ENCODE assay signal across 8 cellular contexts in the genomic region with DNA sequence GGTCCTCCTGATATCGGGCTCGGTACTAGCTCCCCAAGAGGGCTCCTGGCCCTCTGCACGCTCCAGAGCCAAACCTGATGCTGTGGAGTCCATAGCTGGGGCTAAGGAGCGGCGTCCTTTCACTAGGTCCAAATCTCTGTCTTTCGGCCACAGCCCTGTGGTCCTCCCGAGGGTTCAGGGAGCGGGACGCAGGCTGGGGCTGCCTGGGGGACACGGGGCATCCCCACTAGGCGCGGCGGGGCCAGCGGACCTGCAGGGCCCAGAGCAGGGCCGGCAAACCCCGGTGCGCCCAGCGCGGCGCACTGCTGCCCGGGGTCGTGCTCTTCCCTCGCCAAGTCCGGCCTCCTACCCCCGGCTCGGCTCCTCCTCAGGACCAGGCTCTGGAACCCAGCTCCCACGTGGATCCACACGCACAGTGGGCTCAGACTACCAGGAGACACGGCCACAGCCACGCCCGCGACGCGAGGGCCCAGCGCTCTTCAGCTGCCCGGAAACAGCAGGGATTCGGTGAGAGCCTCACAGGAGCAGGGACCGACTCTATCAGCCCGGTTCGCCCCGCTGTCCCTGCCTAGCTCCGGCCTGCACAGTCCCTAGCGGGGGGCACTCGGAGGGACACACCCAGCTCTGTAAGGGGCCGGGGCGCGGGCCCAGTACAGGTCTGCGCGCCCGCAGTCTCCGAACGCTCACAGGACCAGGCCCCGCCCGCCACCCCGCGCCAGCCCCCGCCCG. TPM values are rescaled to one million over a fixed set of nuclear protein-coding genes. Genes with fewer than 3 reads are reported as not detected.
DNase-seq lines count a peak whose midpoint lies in the region; ATAC-seq and TF ChIP-seq lines count a peak whose summit lies in the region.

No MANE protein-coding gene starts in this region.

- DNase-seq in activated CD8-positive, alpha-beta memory T cell treated with anti-CD3 and anti-CD28 coated beads for 24 hours = peak; percentile 80
- DNase-seq in activated CD8-positive, alpha-beta memory T cell treated with anti-CD3 and anti-CD28 coated beads, Interleukin-2, amount 50 U/mL, for 4 hours = no peak
- DNase-seq in MM.1S = no peak
- DNase-seq in activated T-cell treated with anti-CD3 and anti-CD28 coated beads, Interleukin-2, amount 50 U/mL, for 1 hour = peak; percentile 58
- peak; percentile 40 for DNase-seq in fibroblast of the aortic adventitia (ENCODE audit: low read depth)
- peak in 4 of 9 donors; percentile 17 to 40 (median 27) for DNase-seq in naive thymus-derived CD4-positive, alpha-beta T cell
- DNase-seq in upper lobe of right lung = peak; percentile 82

- H3K27ac ChIP-seq in HEK293 (ENCODE audit: extremely low read depth, low read depth, low read length) = peak overlapping the region; percentile 60; the same call in 1 of the 2 replicates
- H3K27ac ChIP-seq in MM.1S (ENCODE audit: low read length) = no peak overlapping the region
- peak overlapping the region; percentile 75 for H3K27ac ChIP-seq in naive thymus-derived CD4-positive, alpha-beta T cell (ENCODE audit: low read depth, low read length)
- H3K27ac ChIP-seq in upper lobe of right lung = peak overlapping the region; percentile 80

- H3K27me3 Mint-ChIP-seq in naive thymus-derived CD4-positive, alpha-beta T cell = no peaks in the 10 kb centered on the region

- H3K36me3 Mint-ChIP-seq in naive thymus-derived CD4-positive, alpha-beta T cell = peaks cover 23 to 37% (median 30%) of the 10 kb centered on the region in 5 donors

- H3K36me3 ChIP-seq in HEK293 (ENCODE audit: control insufficient read depth in 2 of 2, insufficient read depth in 1 of 2, low read length in 2 of 2) (peaks cover 0 to 49% of the 10 kb centered on the region in 2 experiments; a peak in 2 of 3 replicates), MM.1S (replicated peaks; ENCODE audit: insufficient read depth, low read length) (no peaks in the 10 kb centered on the region), upper lobe of right lung (peaks cover 17% of the 10 kb centered on the region)
- peaks cover 0 to 26% (median 0%) of the 10 kb centered on the region in 3 experiments for H3K36me3 ChIP-seq in naive thymus-derived CD4-positive, alpha-beta T cell (ENCODE audit: control insufficient read depth in 2 of 3, insufficient read depth in 3 of 3, low read length in 3 of 3)

- intact Hi-C loops in naive thymus-derived CD4-positive, alpha-beta T cell (cut with micrococcal nuclease) = loop anchor here (1.0 to 5.0 kb wide), 3 partner anchors 37 to 72 kb away; a partner anchor contains a TSS
- intact Hi-C loops in upper lobe of right lung (cut with DNase I) = no loop called here

- peak overlapping the region in 7 of 9 donors; percentile 45 to 81 (median 62) for H3K27ac Mint-ChIP-seq in naive thymus-derived CD4-positive, alpha-beta T cell

- H3K4me3 ChIP-seq in HEK293 (ENCODE audit: low read depth, low read length) (peak overlapping the region; percentile 61), MM.1S (ENCODE audit: low read length) (peak overlapping the region; percentile 46; the same call in 1 of the 2 replicates), fibroblast of the aortic adventitia (ENCODE audit: low read depth, low read length) (peak overlapping the region; percentile 82), upper lobe of right lung (peak overlapping the region; percentile 74)
- H3K4me3 ChIP-seq in naive thymus-derived CD4-positive, alpha-beta T cell (ENCODE audit: low read length) = peak overlapping the region; percentile 83

- H3K79me2 ChIP-seq in MM.1S (ENCODE audit: low read length) = no peaks in the 10 kb centered on the region

- H3F3A ChIP-seq in MM.1S (ENCODE audit: insufficient read depth, low read length) = no peaks in the 10 kb centered on the region

- peaks cover 6 to 35% (median 13%) of the 10 kb centered on the region in 11 donors for H3K9me3 Mint-ChIP-seq in naive thymus-derived CD4-positive, alpha-beta T cell

- peak overlapping the region; percentile 67 for H2AFZ ChIP-seq in MM.1S (ENCODE audit: low read length)

- H3K4me1 ChIP-seq in HEK293 (ENCODE audit: control insufficient read depth, insufficient read depth, low read length) = no peaks in the 10 kb centered on the region
- H3K4me1 ChIP-seq in MM.1S (ENCODE audit: low read length) = no peaks in the 10 kb centered on the region
- H3K4me1 ChIP-seq in naive thymus-derived CD4-positive, alpha-beta T cell (ENCODE audit: control insufficient read depth in 2 of 2, insufficient read depth in 2 of 2, low read length in 2 of 2) = peaks cover 0 to 12% of the 10 kb centered on the region in 2 donors
- peaks cover 6% of the 10 kb centered on the region for H3K4me1 ChIP-seq in upper lobe of right lung

- no peaks in the 10 kb centered on the region for H4K20me1 ChIP-seq in MM.1S (ENCODE audit: insufficient read depth, low read length)

- H3K27me3 ChIP-seq in MM.1S (replicated peaks; ENCODE audit: insufficient read depth, low read length) = no peaks in the 10 kb centered on the region
- H3K27me3 ChIP-seq in naive thymus-derived CD4-positive, alpha-beta T cell (ENCODE audit: control insufficient read depth in 2 of 2, insufficient read depth in 2 of 2, low read length in 2 of 2) = no peaks in the 10 kb centered on the region
- no peaks in the 10 kb centered on the region for H3K27me3 ChIP-seq in upper lobe of right lung

- peak overlapping the region; percentile 72 to 89 (median 85) for H3K4me3 Mint-ChIP-seq in naive thymus-derived CD4-positive, alpha-beta T cell

- peak; percentile 65 for ATAC-seq in naive thymus-derived CD4-positive, alpha-beta T cell
- ATAC-seq in upper lobe of right lung = peak; percentile 74

- POLR2A ChIA-PET in HEK293 (lab: Yijun Ruan, JAX) = interaction anchor here (0.7 to 1.4 kb wide), 3 partner anchors 9 to 38 kb away, joined by 3 to 4 read pairs (median 3); a partner anchor contains a TSS
- POLR2A ChIA-PET in naive thymus-derived CD4-positive, alpha-beta T cell (lab: Charles Lee) = interaction anchor here (0.6 to 3.3 kb wide), 11 partner anchors 10 to 136 kb away, joined by 3 to 29 read pairs (median 4); a partner anchor contains a TSS

- no peak overlapping the region for H3K9ac ChIP-seq in MM.1S (ENCODE audit: low read length)

- H3K9me2 ChIP-seq in MM.1S (replicated peaks; ENCODE audit: insufficient read depth, low read length) = no peaks in the 10 kb centered on the region

- TF ChIP-seq CTCF in HEK293 (tag by site-specific recombination; IDR thresholded peaks at IDR 0.05) (no peak), MM.1S (IDR thresholded peaks at IDR 0.05; ENCODE audit: low read length) (no peak), fibroblast of the aortic adventitia (IDR thresholded peaks at IDR 0.05; ENCODE audit: insufficient read depth, low read length) (no peak), upper lobe of right lung (IDR thresholded peaks at IDR 0.05) (no peak)

- H3K9me3 ChIP-seq in HEK293 (ENCODE audit: control insufficient read depth, insufficient read depth, low read depth, low read length) (no peaks in the 10 kb centered on the region), MM.1S (replicated peaks; ENCODE audit: insufficient read depth, low read length) (no peaks in the 10 kb centered on the region), upper lobe of right lung (no peaks in the 10 kb centered on the region)
- H3K9me3 ChIP-seq in naive thymus-derived CD4-positive, alpha-beta T cell (ENCODE audit: control insufficient read depth in 2 of 3, low read length in 3 of 3) = peaks cover 0 to 3% (median 0%) of the 10 kb centered on the region in 3 experiments

- CTCF ChIA-PET in HEK293 (lab: Yijun Ruan, JAX) = no interaction called here
- CTCF ChIA-PET in naive thymus-derived CD4-positive, alpha-beta T cell (lab: Charles Lee) = interaction anchor here (0.8 to 2.3 kb wide), 4 partner anchors 37 to 136 kb away, joined by 3 to 10 read pairs (median 4); a partner anchor contains a TSS

- peaks cover 4 to 26% (median 22%) of the 10 kb centered on the region in 7 donors for H3K4me1 Mint-ChIP-seq in naive thymus-derived CD4-positive, alpha-beta T cell

- peak overlapping the region; percentile 54; the same call in 1 of the 2 replicates for H3K4me2 ChIP-seq in MM.1S (ENCODE audit: low read depth, low read length)

TF ChIP-seq in HEK293, 187 proteins besides CTCF, POLR2A, EP300 and RAD21 (continues in another document):
- TF ChIP-seq GLIS2 (tag by site-specific recombination; IDR thresholded peaks at IDR 0.05) (peak; percentile 35; the same call in 1 of the 2 replicates), ZNF2 (tag by site-specific recombination; IDR thresholded peaks at IDR 0.05) (no peak), ZNF777 (tag by site-specific recombination; IDR thresholded peaks at IDR 0.05; ENCODE audit: borderline replicate concordance) (no peak), ZNF354C (tag by site-specific recombination; IDR thresholded peaks at IDR 0.05; ENCODE audit: borderline replicate concordance, low read depth) (no peak), ZNF341 (tag by site-specific recombination; IDR thresholded peaks at IDR 0.05; ENCODE audit: low read depth) (no peak), ZNF514 (tag by site-specific recombination; IDR thresholded peaks at IDR 0.05) (no peak), KLF1 (tag by site-specific recombination; IDR thresholded peaks at IDR 0.05) (peak; percentile 40; the same call in 1 of the 2 replicates)

RNA-seq across cellular contexts. Expression of a gene that starts 0.6 kb away (rescaled TPM):
- total RNA-seq in fibroblast of the aortic adventitia (ENCODE audit: low replicate concordance) = 12.4 and 16.1 TPM in 2 replicates
- total RNA-seq in naive thymus-derived CD4-positive, alpha-beta T cell = 10 to 100 TPM; 10.6 to 39.9 (median 16.6) TPM
- 10 to 100 TPM in 1 of 2 donors, 1 to 10 TPM in 1; 6.6 to 11.2 TPM for polyA plus RNA-seq in naive thymus-derived CD4-positive, alpha-beta T cell
- total RNA-seq in upper lobe of right lung = 19.8 TPM

RNA-seq across cellular contexts. Expression of a gene that starts 6.6 kb away (rescaled TPM):
- total RNA-seq in fibroblast of the aortic adventitia (ENCODE audit: low replicate concordance) (3.0 and 6.9 TPM in 2 replicates), upper lobe of right lung (4.7 TPM)
- 10 to 100 TPM in 1 of 5 experiments, 1 to 10 TPM in 4; 1.5 to 10.2 (median 3.4) TPM for total RNA-seq in naive thymus-derived CD4-positive, alpha-beta T cell
- 1 to 10 TPM; 3.1 to 6.1 TPM for polyA plus RNA-seq in naive thymus-derived CD4-positive, alpha-beta T cell

RNA-seq across cellular contexts. Expression of a gene that starts 37.4 kb away (rescaled TPM):
- total RNA-seq in fibroblast of the aortic adventitia (ENCODE audit: low replicate concordance) (30.4 and 132 TPM in 2 replicates), upper lobe of right lung (55.2 TPM)
- 10 to 100 TPM; 26.3 to 72.9 (median 60.5) TPM for total RNA-seq in naive thymus-derived CD4-positive, alpha-beta T cell
- polyA plus RNA-seq in naive thymus-derived CD4-positive, alpha-beta T cell = 10 to 100 TPM; 38.6 to 41.5 TPM

RNA-seq across cellular contexts. Expression of a gene that starts 48.3 kb away (rescaled TPM):
- total RNA-seq in fibroblast of the aortic adventitia (ENCODE audit: low replicate concordance) (4.9 and 7.3 TPM in 2 replicates), upper lobe of right lung (3.8 TPM)
- 1 to 10 TPM; 1.7 to 6.4 (median 4.3) TPM for total RNA-seq in naive thymus-derived CD4-positive, alpha-beta T cell
- polyA plus RNA-seq in naive thymus-derived CD4-positive, alpha-beta T cell = 1 to 10 TPM in 1 of 2 donors, under 1 TPM in 1; 0.69 to 1.2 TPM

Comparison
In these comparisons a context has a peak if more than half of its experiments do, and no peak if none do; other contexts are left out.
1. DNase-seq: peak in activated CD8-positive, alpha-beta memory T cell treated with anti-CD3 and anti-CD28 coated beads for 24 hours (single experiment), activated T-cell treated with anti-CD3 and anti-CD28 coated beads, Interleukin-2, amount 50 U/mL, for 1 hour (single experiment), fibroblast of the aortic adventitia (single experiment) and upper lobe of right lung (single experiment); none in activated CD8-positive, alpha-beta memory T cell treated with anti-CD3 and anti-CD28 coated beads, Interleukin-2, amount 50 U/mL, for 4 hours (single experiment) and MM.1S (single experiment).
2. Peak in every context shown above with its lines, with median percentiles within 50 percentile points of each other: H3K4me3 ChIP-seq.